Comparison of ENCODE assay signal across 19 cellular contexts in genomic region chr21:39597595-39598185, GRCh38. TPM values are rescaled to one million over a fixed set of nuclear protein-coding genes. Genes with fewer than 3 reads are reported as not detected.
A peak's percentile ranks its signal among the peaks of the same experiment; 100 is the strongest.
DNase-seq lines count a peak whose midpoint lies in the region; ATAC-seq and TF ChIP-seq lines count a peak whose summit lies in the region.
"Had no signal": no experiment of that assay in that cellular context is flagged by ENCODE, and none has a peak within 500 bp of the region (broad histone marks: within the 10 kb centered on the region; RNA-seq: fewer than 3 reads in every experiment).

No MANE protein-coding gene starts in this region.

- H3K4me1 ChIP-seq in Caco-2: no peaks in the 10 kb centered on the region

- no TSS peak for BruUV-seq in Caco-2 (replicated peaks; lab: Mats Ljungman, UMichigan)

- POLR2A ChIA-PET in Caco-2 (lab: Charles Lee): no interaction called here
- POLR2A ChIA-PET in WTC11 (lab: Charles Lee): interaction anchor here (0.6 kb wide), 1 partner anchor 136 kb away, joined by 3 read pairs; no protein-coding TSS in a partner anchor

- H3K36me3 Mint-ChIP-seq in Caco-2 (ENCODE audit: insufficient read depth, unreplicated experiment) (no peaks in the 10 kb centered on the region), WTC11 (peaks cover 34% of the 10 kb centered on the region)
- no peaks in the 10 kb centered on the region for H3K36me3 Mint-ChIP-seq in activated naive CD4-positive, alpha-beta T cell treated with anti-CD3 and anti-CD28 coated beads, Interleukin-2, amount 50 U/mL, for 72 hours
- H3K36me3 Mint-ChIP-seq: CD8-positive, alpha-beta memory T cell had no signal

- H3K27me3 Mint-ChIP-seq in Caco-2 (ENCODE audit: insufficient read depth, unreplicated experiment) (no peaks in the 10 kb centered on the region), WTC11 (ENCODE audit: low read depth) (no peaks in the 10 kb centered on the region)

- H3K9me3 Mint-ChIP-seq in Caco-2 (ENCODE audit: unreplicated experiment) (no peaks in the 10 kb centered on the region), WTC11 (peaks cover 24% of the 10 kb centered on the region)
- no peaks in the 10 kb centered on the region for H3K9me3 Mint-ChIP-seq in activated naive CD4-positive, alpha-beta T cell treated with anti-CD3 and anti-CD28 coated beads, Interleukin-2, amount 50 U/mL, for 72 hours

- H3K27ac Mint-ChIP-seq in Caco-2 (ENCODE audit: unreplicated experiment) (peak overlapping the region; percentile 31), WTC11 (peak overlapping the region; percentile 75)
- no peak overlapping the region for H3K27ac Mint-ChIP-seq in activated naive CD4-positive, alpha-beta T cell treated with anti-CD3 and anti-CD28 coated beads, Interleukin-2, amount 50 U/mL, for 72 hours

- ATAC-seq in WTC11 (peak; percentile 22; the same call in 1 of the 2 replicates), HG02588 (IDR thresholded peaks at IDR 0.05; ENCODE audit: unreplicated experiment) (no peak), HG02885 (IDR thresholded peaks at IDR 0.05; ENCODE audit: poor library complexity, unreplicated experiment) (no peak)
- ATAC-seq in activated naive CD4-positive, alpha-beta T cell treated with anti-CD3 and anti-CD28 coated beads, Interleukin-2, amount 50 U/mL, for 72 hours: no peak
- ATAC-seq: HCT116, Right ventricle myocardium inferior had no signal

- no peaks in the 10 kb centered on the region for H3K36me3 ChIP-seq in Caco-2 (ENCODE audit: control insufficient read depth, insufficient read depth, low read length)

- H3K4me1 Mint-ChIP-seq in Caco-2 (ENCODE audit: low read depth, unreplicated experiment) (peaks cover 11% of the 10 kb centered on the region), WTC11 (peaks cover 35% of the 10 kb centered on the region)
- H3K4me1 Mint-ChIP-seq: CD8-positive, alpha-beta memory T cell had no signal

- TF ChIP-seq CTCF in Caco-2 (IDR thresholded peaks at IDR 0.05; ENCODE audit: insufficient read depth in 1 of 2, low read depth in 1 of 2, low read length in 1 of 2, severe bottlenecking in 1 of 2, unreplicated experiment in 1 of 2): no peak
- no peak for TF ChIP-seq CTCF in WTC11 (IDR thresholded peaks at IDR 0.05)

- CTCF ChIA-PET in Caco-2 (lab: Charles Lee) (no interaction called here), WTC11 (lab: Charles Lee) (interaction anchor here (1.2 kb wide), 1 partner anchor 16 kb away, joined by 3 read pairs; no protein-coding TSS in a partner anchor)

- intact Hi-C loops in Caco-2 (cut with micrococcal nuclease; ENCODE audit: unreplicated experiment): no loop called here

- H3K9me3 ChIP-seq in Caco-2: no peaks in the 10 kb centered on the region

- DNase-seq in Ammon's horn (ENCODE audit: low spot score) (peak; percentile 49), Caco-2 (no peak), WTC11 (ENCODE audit: low spot score) (no peak), left kidney (ENCODE audit: low read depth, low spot score) (peak; percentile 55), cerebellum (ENCODE audit: low spot score) (no peak)
- DNase-seq in activated naive CD4-positive, alpha-beta T cell treated with anti-CD3 and anti-CD28 coated beads, Interleukin-2, amount 50 U/mL, for 72 hours (ENCODE audit: low spot score in 2 of 2): no peak
- DNase-seq: CD8-positive, alpha-beta memory T cell; GF-D8; NCI-H1105; NCI-H1694 treated with DMSO at 0.1 percent for 48 hours; NCI-H2171 treated with DMSO at 0.1 percent for 48 hours; NCI-H446; NCI-H748 treated with DMSO at 0.1 percent for 48 hours; SW 1271 had no signal

- no peak overlapping the region for H3K4me3 ChIP-seq in Caco-2 (ENCODE audit: low read depth, low read length)

- H3K4me3 Mint-ChIP-seq in Caco-2 (ENCODE audit: unreplicated experiment) (no peak overlapping the region), WTC11 (no peak overlapping the region)
- H3K4me3 Mint-ChIP-seq: CD8-positive, alpha-beta memory T cell had no signal

- H3K27me3 ChIP-seq in Caco-2 (replicated peaks; ENCODE audit: control insufficient read depth, insufficient read depth, low read length): no peaks in the 10 kb centered on the region

TF ChIP-seq in WTC11, 78 proteins besides CTCF, POLR2A, EP300 and RAD21:
- TF ChIP-seq NR1H2 (CRISPR knock-in tag; IDR thresholded peaks at IDR 0.05) (no peak), MXD4 (CRISPR knock-in tag; IDR thresholded peaks at IDR 0.05; ENCODE audit: borderline replicate concordance) (no peak), NFYB (CRISPR knock-in tag; conservative IDR thresholded peaks at IDR 0.05; ENCODE audit: low read depth) (no peak), RORB (CRISPR knock-in tag; IDR thresholded peaks at IDR 0.05) (no peak), ZNF232 (CRISPR knock-in tag; IDR thresholded peaks at IDR 0.05) (no peak), CBFB (CRISPR knock-in tag; IDR thresholded peaks at IDR 0.05; ENCODE audit: low read depth) (no peak), ARID4B (CRISPR knock-in tag; IDR thresholded peaks at IDR 0.05; ENCODE audit: borderline replicate concordance) (no peak), TCF7 (CRISPR knock-in tag; IDR thresholded peaks at IDR 0.05; ENCODE audit: low read depth) (no peak), ZNF416 (CRISPR knock-in tag; IDR thresholded peaks at IDR 0.05) (no peak), ZBTB21 (CRISPR knock-in tag; IDR thresholded peaks at IDR 0.05; ENCODE audit: borderline replicate concordance) (no peak), TEAD1 (CRISPR knock-in tag; IDR thresholded peaks at IDR 0.05) (no peak), FOXP1 (CRISPR knock-in tag; IDR thresholded peaks at IDR 0.05; ENCODE audit: borderline replicate concordance) (no peak), ATF1 (CRISPR knock-in tag; IDR thresholded peaks at IDR 0.05) (no peak), TEAD4 (CRISPR knock-in tag; IDR thresholded peaks at IDR 0.05) (no peak), IRF2 (CRISPR knock-in tag; IDR thresholded peaks at IDR 0.05; ENCODE audit: borderline replicate concordance, low read depth) (no peak), GTF2I (CRISPR knock-in tag; conservative IDR thresholded peaks at IDR 0.05) (no peak), RELA (CRISPR knock-in tag; IDR thresholded peaks at IDR 0.05; ENCODE audit: borderline replicate concordance) (no peak), HMGXB4 (CRISPR knock-in tag; IDR thresholded peaks at IDR 0.05) (no peak), ELF4 (CRISPR knock-in tag; IDR thresholded peaks at IDR 0.05; ENCODE audit: low read depth) (no peak)
- TF ChIP-seq, protein P1, sequence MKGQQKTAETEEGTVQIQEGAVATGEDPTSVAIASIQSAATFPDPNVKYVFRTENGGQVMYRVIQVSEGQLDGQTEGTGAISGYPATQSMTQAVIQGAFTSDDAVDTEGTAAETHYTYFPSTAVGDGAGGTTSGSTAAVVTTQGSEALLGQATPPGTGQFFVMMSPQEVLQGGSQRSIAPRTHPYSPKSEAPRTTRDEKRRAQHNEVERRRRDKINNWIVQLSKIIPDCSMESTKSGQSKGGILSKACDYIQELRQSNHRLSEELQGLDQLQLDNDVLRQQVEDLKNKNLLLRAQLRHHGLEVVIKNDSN (CRISPR knock-in tag; IDR thresholded peaks at IDR 0.05): no peak

RNA-seq across cellular contexts. Expression of gene B3GALT5, which starts 15.1 kb away (rescaled TPM):
- total RNA-seq in Caco-2 (2022) (0.18 and 0.39 TPM in 2 replicates), WTC11 (2021) (25.8 to 33.3 TPM (median 32.4 TPM) in 3 replicates), cerebellum (3.2 TPM)
- under 1 TPM; 0.02 TPM for total RNA-seq in activated naive CD4-positive, alpha-beta T cell treated with anti-CD3 and anti-CD28 coated beads, Interleukin-2, amount 50 U/mL, for 72 hours
- total RNA-seq: CD8-positive, alpha-beta memory T cell; OCI-LY7 had no signal

Comparison
In these comparisons a context has a peak if more than half of its experiments do, and no peak if none do; other contexts are left out.
1. DNase-seq: peak in Ammon's horn (single experiment) and left kidney (single experiment); none in Caco-2 (0 of 2), WTC11 (single experiment), activated naive CD4-positive, alpha-beta T cell treated with anti-CD3 and anti-CD28 coated beads, Interleukin-2, amount 50 U/mL, for 72 hours (0 of 2) and cerebellum (single experiment).
2. H3K27ac Mint-ChIP-seq: peak in Caco-2 (single experiment) and WTC11 (single experiment); none in activated naive CD4-positive, alpha-beta T cell treated with anti-CD3 and anti-CD28 coated beads, Interleukin-2, amount 50 U/mL, for 72 hours (0 of 2).